14 cellular contexts compared by ENCODE assay signal in the genomic region with DNA sequence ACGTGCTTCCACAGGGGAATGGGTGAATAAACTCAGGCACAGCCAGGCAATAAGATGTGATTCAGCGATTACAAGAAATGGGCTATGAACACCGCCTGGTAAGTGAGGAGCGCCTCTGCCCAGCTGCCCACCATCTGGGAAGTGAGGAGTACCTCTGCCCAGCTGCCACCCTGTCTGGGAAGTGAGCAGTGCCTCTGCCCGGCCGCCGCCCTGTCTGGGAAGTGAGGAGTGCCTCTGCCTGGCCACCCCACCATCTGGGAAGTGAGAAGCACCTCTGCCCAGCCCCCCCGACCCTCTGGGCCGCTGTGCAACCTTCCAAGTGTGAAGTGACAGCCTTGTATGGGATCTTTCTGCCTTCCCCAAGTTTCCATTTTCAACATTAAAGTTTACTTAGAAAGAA.
DNase-seq lines count a peak whose midpoint lies in the region; ATAC-seq, FAIRE-seq and TF ChIP-seq lines count a peak whose summit lies in the region.
"Had no signal": no experiment of that assay in that cellular context is flagged by ENCODE, and none has a peak within 500 bp of the region (broad histone marks: within the 10 kb centered on the region; RNA-seq: fewer than 3 reads in every experiment).

No MANE protein-coding gene starts in this region.

- no peak for TF ChIP-seq POLR2A in sigmoid colon (IDR thresholded peaks at IDR 0.05)

- TF ChIP-seq EP300 in sigmoid colon (IDR thresholded peaks at IDR 0.05): no peak

- FAIRE-seq in kidney (lab: Jason Lieb, UNC): no peak
- FAIRE-seq: A204.1, GM12878, GM18507 had no signal

- no peak for ATAC-seq in HG03175 (IDR thresholded peaks at IDR 0.05; ENCODE audit: unreplicated experiment)
- no peak for ATAC-seq in HG03196 (IDR thresholded peaks at IDR 0.05; ENCODE audit: unreplicated experiment)
- ATAC-seq: CD8-positive, alpha-beta T cell; GM12878; GM23338 had no signal

- H3K4me3 ChIP-seq in AG10803 (ENCODE audit: low read length) (no peak overlapping the region), kidney (ENCODE audit: low read length in 2 of 2) (no peak overlapping the region), sigmoid colon (no peak overlapping the region)
- H3K4me3 ChIP-seq: GM12878, GM23338 had no signal

- peaks cover 0 to 8% (median 0%) of the 10 kb centered on the region in 3 donors for H3K27me3 ChIP-seq in sigmoid colon

- 75 to 87% methylated on average over 9 of the region's 9 CpGs for WGBS in sigmoid colon, 2 donors

- H3K36me3 ChIP-seq in kidney (ENCODE audit: control insufficient read depth in 1 of 2, insufficient read depth in 2 of 2, low read length in 2 of 2): no peaks in the 10 kb centered on the region
- H3K36me3 ChIP-seq in sigmoid colon: no peaks in the 10 kb centered on the region

- H3K9me3 ChIP-seq in kidney (ENCODE audit: control insufficient read depth in 1 of 2, low read length in 2 of 2): no peaks in the 10 kb centered on the region
- H3K9me3 ChIP-seq in sigmoid colon: no peaks in the 10 kb centered on the region
- H3K9me3 ChIP-seq: Caco-2 had no signal

- DNase-seq in AG10803 (ENCODE audit: low read depth) (peak; percentile 17), NCI-H524 treated with DMSO at 0.1 percent for 48 hours (lab: John Stamatoyannopoulos, UW) (peak; percentile 13), kidney (peak; percentile 12), sigmoid colon (peak; percentile 26), NCI-H1105 (lab: John Stamatoyannopoulos, UW) (no peak)
- DNase-seq: Caco-2; CD8-positive, alpha-beta T cell; H7 had no signal

- no peak overlapping the region for H3K9ac ChIP-seq in kidney (ENCODE audit: low read length in 2 of 2)

- H3K4me1 ChIP-seq in kidney (ENCODE audit: control insufficient read depth in 1 of 2, insufficient read depth in 1 of 2, low read depth in 1 of 2, low read length in 2 of 2): no peaks in the 10 kb centered on the region
- H3K4me1 ChIP-seq in sigmoid colon: peaks cover 0 to 4% (median 0%) of the 10 kb centered on the region in 4 donors

- intact Hi-C loops in kidney (cut with DNase I): loop anchor here (5.0 kb wide), 1 partner anchor 637 kb away; no protein-coding TSS in a partner anchor
- intact Hi-C loops in sigmoid colon (cut with DNase I): loop anchor here (10.0 kb wide), 2 partner anchors 304 to 474 kb away; no protein-coding TSS in a partner anchor

- H3K27ac ChIP-seq in kidney (ENCODE audit: low read depth in 2 of 2, low read length in 2 of 2): no peak overlapping the region
- H3K27ac ChIP-seq in sigmoid colon: no peak overlapping the region

- TF ChIP-seq CTCF in AG10803 (conservative IDR thresholded peaks at IDR 0.05; ENCODE audit: low read length): no peak
- no peak for TF ChIP-seq CTCF in kidney (IDR thresholded peaks at IDR 0.05; ENCODE audit: borderline replicate concordance, extremely low read depth, insufficient read depth)
- TF ChIP-seq CTCF in sigmoid colon (IDR thresholded peaks at IDR 0.05): no peak
